1 cellular context compared by ENCODE assay signal in genomic region chr3:38346584-38347410, GRCh38.
TF ChIP-seq lines count a peak whose summit lies in the region.

Gene XYLB (plus strand): TSS chr3:38346785. CDS start chr3:38346869, 84 bp downstream.

TF ChIP-seq in Ishikawa, 13 proteins besides CTCF, POLR2A, EP300 and RAD21 (continued from another document):
- TF ChIP-seq USF1 (IDR thresholded peaks at IDR 0.05): peak; percentile 77
